8 cellular contexts compared by ENCODE assay signal in genomic region chr2:69693472-69694450, GRCh38. TPM values are rescaled to one million over a fixed set of nuclear protein-coding genes. Genes with fewer than 3 reads are reported as not detected.
A peak's percentile ranks its signal among the peaks of the same experiment; 100 is the strongest.
DNase-seq lines count a peak whose midpoint lies in the region; ATAC-seq and TF ChIP-seq lines count a peak whose summit lies in the region.

No MANE protein-coding gene starts in this region.

- no peak overlapping the region for H3K27ac ChIP-seq in ovary

- TF ChIP-seq EP300 in ovary (IDR thresholded peaks at IDR 0.05), result no peak

- no peaks in the 10 kb centered on the region for H3K9me3 ChIP-seq in ovary

- no peak overlapping the region for H3K4me3 Mint-ChIP-seq in endothelial cell (ENCODE audit: unreplicated experiment)

- H3K4me3 ChIP-seq in GM06990 (replicated peaks; ENCODE audit: low read depth, low read length) (no peak overlapping the region), ovary (no peak overlapping the region)

- peaks cover 13% of the 10 kb centered on the region for H3K4me1 Mint-ChIP-seq in endothelial cell (ENCODE audit: unreplicated experiment)

- 85 to 86% (median 85%) methylated on average over 6 of the region's 6 CpGs for WGBS in ovary, 3 donors

- DNase-seq in GM06990 (ENCODE audit: extremely low read depth, insufficient read length) (peak; percentile 37), T-helper 2 cell (peak in 3 of 5 experiments; percentile 49 to 89 (median 76)), endothelial cell (ENCODE audit: low spot score) (no peak), islet precursor cell (no peak), ovary (no peak), amniotic stem cell (lab: John Stamatoyannopoulos, UW) (no peak), NCI-H446 (lab: John Stamatoyannopoulos, UW) (no peak)

- H3K4me1 ChIP-seq in ovary (ENCODE audit: insufficient read depth), result no peaks in the 10 kb centered on the region

- intact Hi-C loops in ovary (cut with DNase I), result no loop called here

- H3K27me3 Mint-ChIP-seq in endothelial cell (ENCODE audit: unreplicated experiment), result peaks cover under 1% of the 10 kb centered on the region

- no peaks in the 10 kb centered on the region for H3K36me3 Mint-ChIP-seq in endothelial cell (ENCODE audit: low read depth, unreplicated experiment)

- no peak for TF ChIP-seq CTCF in GM06990 (IDR thresholded peaks at IDR 0.05; ENCODE audit: insufficient read depth, low read length, poor library complexity, severe bottlenecking)
- no peak for TF ChIP-seq CTCF in endothelial cell (IDR thresholded peaks at IDR 0.05; ENCODE audit: unreplicated experiment)
- no peak for TF ChIP-seq CTCF in ovary (IDR thresholded peaks at IDR 0.05)

- H3K27me3 ChIP-seq in GM06990 (replicated peaks; ENCODE audit: control insufficient read depth, insufficient read depth, low read length) (no peaks in the 10 kb centered on the region), ovary (no peaks in the 10 kb centered on the region)

- peak overlapping the region; percentile 70 for H3K27ac Mint-ChIP-seq in endothelial cell (ENCODE audit: unreplicated experiment)

- peak; percentile 73 for ATAC-seq in HG02759 (IDR thresholded peaks at IDR 0.05; ENCODE audit: unreplicated experiment)

- no peaks in the 10 kb centered on the region for H3K9me3 Mint-ChIP-seq in endothelial cell (ENCODE audit: unreplicated experiment)

- no peak for TF ChIP-seq POLR2A in ovary (IDR thresholded peaks at IDR 0.05)

- H3K36me3 ChIP-seq in GM06990 (ENCODE audit: control insufficient read depth, insufficient read depth, low read length), result no peaks in the 10 kb centered on the region
- no peaks in the 10 kb centered on the region for H3K36me3 ChIP-seq in ovary

RNA-seq across cellular contexts. Expression of gene ANXA4, which starts 48.2 kb away (rescaled TPM):
- total RNA-seq in endothelial cell (ENCODE audit: unreplicated experiment) (29.4 TPM), ovary (10 to 100 TPM; 25.4 to 89.7 (median 77.1) TPM)
- 10 to 100 TPM; 43.4 to 71.8 TPM for polyA plus RNA-seq in ovary

RNA-seq across cellular contexts. Expression of gene AAK1, which starts 50.2 kb away (rescaled TPM):
- 144 TPM for total RNA-seq in endothelial cell (ENCODE audit: unreplicated experiment)
- 10 to 100 TPM; 13.2 to 53.6 (median 38.0) TPM for total RNA-seq in ovary
- 10 to 100 TPM in 1 of 2 donors, 1 to 10 TPM in 1; 7.4 to 27.1 TPM for polyA plus RNA-seq in ovary

Comparison
In these comparisons a context has a peak if more than half of its experiments do, and no peak if none do; other contexts are left out.
1. DNase-seq: peak in GM06990 (single experiment) and T-helper 2 cell (3 of 5); none in endothelial cell (single experiment), islet precursor cell (single experiment), ovary (0 of 5), amniotic stem cell (single experiment) and NCI-H446 (0 of 2).